Comparison of ENCODE assay signal across 15 cellular contexts in the genomic region with DNA sequence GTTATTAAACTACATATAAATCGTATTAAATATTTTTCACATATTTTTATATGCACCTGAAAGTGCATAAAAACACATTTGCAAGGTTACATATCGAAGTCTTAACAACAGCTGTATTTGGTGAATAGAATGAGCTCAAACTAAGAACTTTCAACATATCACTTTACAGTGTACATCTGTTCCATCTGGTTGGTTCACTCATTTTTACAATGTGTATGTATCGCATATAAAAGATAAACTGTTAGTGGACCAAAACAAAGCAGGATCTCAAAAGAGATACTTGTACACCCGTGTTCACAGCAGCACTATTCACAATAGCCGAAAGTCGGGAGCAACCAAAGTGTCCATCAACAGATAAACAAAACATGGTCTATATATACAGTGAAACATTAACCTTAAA. TPM values are rescaled to one million over a fixed set of nuclear protein-coding genes. Genes with fewer than 3 reads are reported as not detected.
DNase-seq lines count a peak whose midpoint lies in the region; ATAC-seq and TF ChIP-seq lines count a peak whose summit lies in the region.
"Had no signal": no experiment of that assay in that cellular context is flagged by ENCODE, and none has a peak within 500 bp of the region (broad histone marks: within the 10 kb centered on the region; RNA-seq: fewer than 3 reads in every experiment).

No MANE protein-coding gene starts in this region.

- TF ChIP-seq CTCF in PC-3 (conservative IDR thresholded peaks at IDR 0.05; ENCODE audit: low read depth, low read length): no peak

- H3K9me2 ChIP-seq in PC-3 (replicated peaks; ENCODE audit: low read length): no peaks in the 10 kb centered on the region

- POLR2A ChIA-PET in PC-3 (lab: Charles Lee; ENCODE audit: unreplicated experiment): no interaction called here

- H3K4me2 ChIP-seq in BLaER1 treated with 17β-estradiol and CSF1 and Interleukin-3, amounts not matched to agents 10 nM and 100 nM: peak overlapping the region in 6 of 11 experiments; percentile 24 to 71 (median 35); a peak in 5 of 22 replicates
- no peak overlapping the region for H3K4me2 ChIP-seq in PC-3 (ENCODE audit: low read length)
- H3K4me2 ChIP-seq: PC-9 had no signal

- CTCF ChIA-PET in PC-3 (lab: Charles Lee): no interaction called here

- H3K4me1 ChIP-seq in BLaER1 treated with 17β-estradiol and CSF1 and Interleukin-3, amounts not matched to agents 10 nM and 100 nM: peaks cover 55 to 96% (median 70%) of the 10 kb centered on the region in 10 experiments
- H3K4me1 ChIP-seq in PC-3 (ENCODE audit: insufficient read depth, low read length): peaks cover 14% of the 10 kb centered on the region

- no peak overlapping the region for H2AFZ ChIP-seq in PC-3 (ENCODE audit: low read length)
- H2AFZ ChIP-seq: PC-9 had no signal

- no TSS peak for BruUV-seq in PC-3 (replicated peaks; lab: Mats Ljungman, UMichigan)

- peak overlapping the region in 3 of 11 experiments; percentile 16 to 51 (median 18); a peak in 3 of 22 replicates for H3K27ac ChIP-seq in BLaER1 treated with 17β-estradiol and CSF1 and Interleukin-3, amounts not matched to agents 10 nM and 100 nM
- H3K27ac ChIP-seq in PC-3 (ENCODE audit: low read length): no peak overlapping the region
- H3K27ac ChIP-seq: adrenal gland, stomach, vagina had no signal

- H3K79me2 ChIP-seq in PC-3 (ENCODE audit: low read length): peaks cover 99% of the 10 kb centered on the region

- no peak overlapping the region for H3K9ac ChIP-seq in BLaER1 treated with 17β-estradiol and CSF1 and Interleukin-3, amounts not matched to agents 10 nM and 100 nM
- no peak overlapping the region for H3K9ac ChIP-seq in PC-3 (ENCODE audit: low read length)

- H3K27me3 ChIP-seq in BLaER1 treated with 17β-estradiol and CSF1 and Interleukin-3, amounts not matched to agents 10 nM and 100 nM: no peaks in the 10 kb centered on the region
- H3K27me3 ChIP-seq in PC-3 (ENCODE audit: low read length): no peaks in the 10 kb centered on the region
- H3K27me3 ChIP-seq: adrenal gland, stomach, vagina had no signal

- peaks cover 93 to 100% (median 100%) of the 10 kb centered on the region in 11 experiments for H4K20me1 ChIP-seq in BLaER1 treated with 17β-estradiol and CSF1 and Interleukin-3, amounts not matched to agents 10 nM and 100 nM
- peaks cover 20% of the 10 kb centered on the region; the same call in 1 of the 2 replicates for H4K20me1 ChIP-seq in PC-3 (ENCODE audit: low read length)

- no peaks in the 10 kb centered on the region for H3F3A ChIP-seq in PC-3 (ENCODE audit: low read length, unreplicated experiment)

- H3K9me3 ChIP-seq in BLaER1 treated with 17β-estradiol and CSF1 and Interleukin-3, amounts not matched to agents 10 nM and 100 nM (replicated peaks in 1 of 11): peaks cover 0 to 27% (median 11%) of the 10 kb centered on the region in 11 experiments; a peak in 12 of 22 replicates
- H3K9me3 ChIP-seq in PC-3 (ENCODE audit: low read length): no peaks in the 10 kb centered on the region
- H3K9me3 ChIP-seq: adrenal gland, stomach, vagina had no signal

- DNase-seq in DMS 273 (lab: John Stamatoyannopoulos, UW; ENCODE audit: unreplicated experiment): peak; percentile 73
- no peak for DNase-seq in PC-3
- DNase-seq in foreskin melanocyte: peak; percentile 52
- DNase-seq in COR-L47 (lab: John Stamatoyannopoulos, UW): no peak
- DNase-seq: activated B cell treated with CpG ODN at 0.5 μM for 24 hours, adrenal gland, C1 segment of cervical spinal cord, NCI-H1105, NCI-H345, PC-9, stomach had no signal

- no peak overlapping the region for H3K4me3 ChIP-seq in BLaER1 treated with 17β-estradiol and CSF1 and Interleukin-3, amounts not matched to agents 10 nM and 100 nM
- H3K4me3 ChIP-seq in PC-3 (ENCODE audit: low read length): no peak overlapping the region
- H3K4me3 ChIP-seq: adrenal gland, PC-9, stomach, vagina had no signal

- intact Hi-C loops in PC-3 (cut with micrococcal nuclease): no loop called here

- peaks cover 19 to 82% (median 50%) of the 10 kb centered on the region in 11 experiments; a peak in 20 of 22 replicates for H3K36me3 ChIP-seq in BLaER1 treated with 17β-estradiol and CSF1 and Interleukin-3, amounts not matched to agents 10 nM and 100 nM
- H3K36me3 ChIP-seq in PC-3 (ENCODE audit: low read depth, low read length): no peaks in the 10 kb centered on the region
- H3K36me3 ChIP-seq: adrenal gland, stomach, vagina had no signal

- ATAC-seq in PC-3: peak; percentile 22; the same call in 1 of the 2 replicates
- ATAC-seq in HG02571 (IDR thresholded peaks at IDR 0.05; ENCODE audit: unreplicated experiment): no peak
- ATAC-seq in GM18519 (IDR thresholded peaks at IDR 0.05; ENCODE audit: low FRiP score, unreplicated experiment): no peak

RNA-seq across cellular contexts. Expression of gene TBL1XR1, which starts 55.8 kb away (rescaled TPM):
- 77.6 and 109 TPM in 2 replicates for total RNA-seq in PC-3 (2014; rRNA removed)

Comparison
In these comparisons a context has a peak if more than half of its experiments do, and no peak if none do; other contexts are left out.
1. DNase-seq: peak in DMS 273 (single experiment) and foreskin melanocyte (single experiment); none in PC-3 (single experiment) and COR-L47 (single experiment).